24 cellular contexts compared by ENCODE assay signal in genomic region chr4:38979511-38980230, GRCh38. TPM values are rescaled to one million over a fixed set of nuclear protein-coding genes. Genes with fewer than 3 reads are reported as not detected.
"Had no signal": no experiment of that assay in that cellular context is flagged by ENCODE, and none has a peak within 500 bp of the region (broad histone marks: within the 10 kb centered on the region; RNA-seq: fewer than 3 reads in every experiment).

No MANE protein-coding gene starts in this region.

- H3K9me3 Mint-ChIP-seq: nephron progenitor cell, T-cell had no signal

- H3K27ac ChIP-seq: brain microvascular endothelial cell, coronary artery, gastrocnemius medialis, left lung, sigmoid colon, tibial artery had no signal

- H3K9me3 ChIP-seq: gastrocnemius medialis, left lung, sigmoid colon, tibial artery had no signal

- H3K4me1 ChIP-seq: gastrocnemius medialis, tibial artery had no signal

- H3K27me3 ChIP-seq: brain microvascular endothelial cell, gastrocnemius medialis, left lung, sigmoid colon, tibial artery had no signal

- H3K27me3 Mint-ChIP-seq: activated CD8-positive, alpha-beta memory T cell treated with anti-CD3 and anti-CD28 coated beads, Interleukin-2, amount 10 ng/mL, durations not matched to agents 7 days and 5 days; T-cell had no signal

- H3K4me3 ChIP-seq: coronary artery, gastrocnemius medialis, left lung, sigmoid colon, tibial artery had no signal

- FAIRE-seq: kidney had no signal

- H3K36me3 ChIP-seq: gastrocnemius medialis, left lung, sigmoid colon, tibial artery had no signal

- H3K27ac Mint-ChIP-seq: nephron progenitor cell, T-cell had no signal

- DNase-seq: activated CD4-positive, alpha-beta T cell treated with anti-CD3 and anti-CD28 coated beads for 1 hour; activated CD4-positive, alpha-beta T cell treated with anti-CD3 and anti-CD28 coated beads, Interleukin-2, amount 50 U/mL, for 48 hours; activated CD8-positive, alpha-beta memory T cell treated with anti-CD3 and anti-CD28 coated beads, Interleukin-2, amount 10 ng/mL, durations not matched to agents 7 days and 5 days; activated naive CD4-positive, alpha-beta T cell treated with Interleukin-2 at 50 U/mL for 16 hours; aorta; brain microvascular endothelial cell; central memory CD4-positive, alpha-beta T cell; gastrocnemius medialis; head of caudate nucleus; kidney; left lung; mammary epithelial cell; midbrain; nephron progenitor cell; occipital lobe; posterior cingulate gyrus; sigmoid colon; stimulated activated CD8-positive, alpha-beta memory T cell treated with anti-CD3 and anti-CD28 coated beads, Interleukin-4, amount 100 ng/mL, for 48 hours; stimulated activated naive CD8-positive, alpha-beta T cell treated with anti-CD3 and anti-CD28 coated beads, Interleukin-15, Interleukin-2, amounts not matched to agents 100 U/mL and 50 U/mL, for 24 hours; T-cell; T-helper 9 cell; tibial artery had no signal

- H3K4me3 Mint-ChIP-seq: activated CD8-positive, alpha-beta memory T cell treated with anti-CD3 and anti-CD28 coated beads, Interleukin-2, amount 10 ng/mL, durations not matched to agents 7 days and 5 days; nephron progenitor cell; T-cell had no signal

RNA-seq across cellular contexts. Expression of gene TMEM156, which starts 52.5 kb away (rescaled TPM):
- total RNA-seq: gastrocnemius medialis, renal cortical epithelial cell had no signal
